ENCODE assay signal across 2 cellular contexts in the genomic region with DNA sequence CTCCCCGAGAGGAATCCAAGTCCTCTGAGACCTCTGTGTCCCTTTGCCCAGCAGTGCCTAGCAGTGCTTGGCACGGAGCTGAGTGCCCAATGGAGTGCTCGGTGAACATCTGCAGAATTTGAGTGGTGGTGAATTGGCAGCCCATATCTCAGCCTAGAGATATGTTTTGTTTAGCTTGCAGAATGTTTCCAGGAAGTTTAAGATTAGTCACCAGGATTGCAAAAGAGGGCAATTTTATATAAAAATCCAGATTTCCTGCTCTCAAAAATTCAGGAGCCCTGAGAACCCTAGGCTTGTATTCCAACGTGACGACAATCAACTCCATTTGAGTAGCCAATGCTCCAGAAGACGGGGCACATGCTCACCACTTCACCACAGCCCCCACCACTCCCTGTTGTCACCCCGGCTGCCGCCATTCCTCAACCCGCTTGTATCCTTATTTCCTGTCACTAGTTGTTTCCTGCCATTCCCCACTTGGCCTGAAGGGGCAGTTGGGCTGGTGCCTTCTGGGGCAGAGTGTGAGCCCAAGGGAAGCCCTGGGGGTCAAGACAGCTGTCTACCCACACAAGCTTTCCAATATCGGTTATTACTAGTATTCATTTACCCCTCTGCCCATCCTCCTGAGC.
TF ChIP-seq lines count a peak whose summit lies in the region.

No MANE protein-coding gene starts in this region.

TF ChIP-seq in HCT116, 20 proteins besides CTCF, POLR2A, EP300 and RAD21:
- TF ChIP-seq EZH2phosphoT487 (IDR thresholded peaks at IDR 0.05; ENCODE audit: borderline replicate concordance): no peak
- TF ChIP-seq, protein P1, sequence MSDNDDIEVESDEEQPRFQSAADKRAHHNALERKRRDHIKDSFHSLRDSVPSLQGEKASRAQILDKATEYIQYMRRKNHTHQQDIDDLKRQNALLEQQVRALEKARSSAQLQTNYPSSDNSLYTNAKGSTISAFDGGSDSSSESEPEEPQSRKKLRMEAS (IDR thresholded peaks at IDR 0.05): no peak
- TF ChIP-seq, protein P2, sequence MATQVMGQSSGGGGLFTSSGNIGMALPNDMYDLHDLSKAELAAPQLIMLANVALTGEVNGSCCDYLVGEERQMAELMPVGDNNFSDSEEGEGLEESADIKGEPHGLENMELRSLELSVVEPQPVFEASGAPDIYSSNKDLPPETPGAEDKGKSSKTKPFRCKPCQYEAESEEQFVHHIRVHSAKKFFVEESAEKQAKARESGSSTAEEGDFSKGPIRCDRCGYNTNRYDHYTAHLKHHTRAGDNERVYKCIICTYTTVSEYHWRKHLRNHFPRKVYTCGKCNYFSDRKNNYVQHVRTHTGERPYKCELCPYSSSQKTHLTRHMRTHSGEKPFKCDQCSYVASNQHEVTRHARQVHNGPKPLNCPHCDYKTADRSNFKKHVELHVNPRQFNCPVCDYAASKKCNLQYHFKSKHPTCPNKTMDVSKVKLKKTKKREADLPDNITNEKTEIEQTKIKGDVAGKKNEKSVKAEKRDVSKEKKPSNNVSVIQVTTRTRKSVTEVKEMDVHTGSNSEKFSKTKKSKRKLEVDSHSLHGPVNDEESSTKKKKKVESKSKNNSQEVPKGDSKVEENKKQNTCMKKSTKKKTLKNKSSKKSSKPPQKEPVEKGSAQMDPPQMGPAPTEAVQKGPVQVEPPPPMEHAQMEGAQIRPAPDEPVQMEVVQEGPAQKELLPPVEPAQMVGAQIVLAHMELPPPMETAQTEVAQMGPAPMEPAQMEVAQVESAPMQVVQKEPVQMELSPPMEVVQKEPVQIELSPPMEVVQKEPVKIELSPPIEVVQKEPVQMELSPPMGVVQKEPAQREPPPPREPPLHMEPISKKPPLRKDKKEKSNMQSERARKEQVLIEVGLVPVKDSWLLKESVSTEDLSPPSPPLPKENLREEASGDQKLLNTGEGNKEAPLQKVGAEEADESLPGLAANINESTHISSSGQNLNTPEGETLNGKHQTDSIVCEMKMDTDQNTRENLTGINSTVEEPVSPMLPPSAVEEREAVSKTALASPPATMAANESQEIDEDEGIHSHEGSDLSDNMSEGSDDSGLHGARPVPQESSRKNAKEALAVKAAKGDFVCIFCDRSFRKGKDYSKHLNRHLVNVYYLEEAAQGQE (IDR thresholded peaks at IDR 0.05; ENCODE audit: low read depth): no peak
- TF ChIP-seq JUND (IDR thresholded peaks at IDR 0.05): no peak
- TF ChIP-seq, protein P3, sequence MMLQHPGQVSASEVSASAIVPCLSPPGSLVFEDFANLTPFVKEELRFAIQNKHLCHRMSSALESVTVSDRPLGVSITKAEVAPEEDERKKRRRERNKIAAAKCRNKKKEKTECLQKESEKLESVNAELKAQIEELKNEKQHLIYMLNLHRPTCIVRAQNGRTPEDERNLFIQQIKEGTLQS (IDR thresholded peaks at IDR 0.05): no peak
- TF ChIP-seq CBX3 (IDR thresholded peaks at IDR 0.05; ENCODE audit: low read depth): no peak
- TF ChIP-seq, protein P4, sequence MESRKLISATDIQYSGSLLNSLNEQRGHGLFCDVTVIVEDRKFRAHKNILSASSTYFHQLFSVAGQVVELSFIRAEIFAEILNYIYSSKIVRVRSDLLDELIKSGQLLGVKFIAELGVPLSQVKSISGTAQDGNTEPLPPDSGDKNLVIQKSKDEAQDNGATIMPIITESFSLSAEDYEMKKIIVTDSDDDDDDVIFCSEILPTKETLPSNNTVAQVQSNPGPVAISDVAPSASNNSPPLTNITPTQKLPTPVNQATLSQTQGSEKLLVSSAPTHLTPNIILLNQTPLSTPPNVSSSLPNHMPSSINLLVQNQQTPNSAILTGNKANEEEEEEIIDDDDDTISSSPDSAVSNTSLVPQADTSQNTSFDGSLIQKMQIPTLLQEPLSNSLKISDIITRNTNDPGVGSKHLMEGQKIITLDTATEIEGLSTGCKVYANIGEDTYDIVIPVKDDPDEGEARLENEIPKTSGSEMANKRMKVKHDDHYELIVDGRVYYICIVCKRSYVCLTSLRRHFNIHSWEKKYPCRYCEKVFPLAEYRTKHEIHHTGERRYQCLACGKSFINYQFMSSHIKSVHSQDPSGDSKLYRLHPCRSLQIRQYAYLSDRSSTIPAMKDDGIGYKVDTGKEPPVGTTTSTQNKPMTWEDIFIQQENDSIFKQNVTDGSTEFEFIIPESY (IDR thresholded peaks at IDR 0.05; ENCODE audit: extremely low read depth, insufficient replicate concordance, low read length): no peak
- no peak for TF ChIP-seq SP1 (IDR thresholded peaks at IDR 0.05; ENCODE audit: low read depth)
- TF ChIP-seq SIN3A (IDR thresholded peaks at IDR 0.05; ENCODE audit: low read depth): no peak
TF ChIP-seq in HCT116: peak in this region for 0.

TF ChIP-seq in HepG2, 621 proteins besides CTCF, POLR2A, EP300 and RAD21:
- TF ChIP-seq MYC (CRISPR knock-in tag; IDR thresholded peaks at IDR 0.05; ENCODE audit: borderline replicate concordance) (no peak), PCBP1 (IDR thresholded peaks at IDR 0.05; ENCODE audit: borderline replicate concordance, low read depth, low read length) (no peak), RFXANK (CRISPR knock-in tag; IDR thresholded peaks at IDR 0.05) (no peak), SCMH1 (CRISPR knock-in tag; IDR thresholded peaks at IDR 0.05; ENCODE audit: borderline replicate concordance) (no peak), MAFK (conservative IDR thresholded peaks at IDR 0.05 in 1 of 2, IDR thresholded peaks at IDR 0.05 in 1 of 2; ENCODE audit: low read length in 2 of 2) (no peak), MEIS2 (CRISPR knock-in tag; IDR thresholded peaks at IDR 0.05) (no peak)
- TF ChIP-seq, protein P5, sequence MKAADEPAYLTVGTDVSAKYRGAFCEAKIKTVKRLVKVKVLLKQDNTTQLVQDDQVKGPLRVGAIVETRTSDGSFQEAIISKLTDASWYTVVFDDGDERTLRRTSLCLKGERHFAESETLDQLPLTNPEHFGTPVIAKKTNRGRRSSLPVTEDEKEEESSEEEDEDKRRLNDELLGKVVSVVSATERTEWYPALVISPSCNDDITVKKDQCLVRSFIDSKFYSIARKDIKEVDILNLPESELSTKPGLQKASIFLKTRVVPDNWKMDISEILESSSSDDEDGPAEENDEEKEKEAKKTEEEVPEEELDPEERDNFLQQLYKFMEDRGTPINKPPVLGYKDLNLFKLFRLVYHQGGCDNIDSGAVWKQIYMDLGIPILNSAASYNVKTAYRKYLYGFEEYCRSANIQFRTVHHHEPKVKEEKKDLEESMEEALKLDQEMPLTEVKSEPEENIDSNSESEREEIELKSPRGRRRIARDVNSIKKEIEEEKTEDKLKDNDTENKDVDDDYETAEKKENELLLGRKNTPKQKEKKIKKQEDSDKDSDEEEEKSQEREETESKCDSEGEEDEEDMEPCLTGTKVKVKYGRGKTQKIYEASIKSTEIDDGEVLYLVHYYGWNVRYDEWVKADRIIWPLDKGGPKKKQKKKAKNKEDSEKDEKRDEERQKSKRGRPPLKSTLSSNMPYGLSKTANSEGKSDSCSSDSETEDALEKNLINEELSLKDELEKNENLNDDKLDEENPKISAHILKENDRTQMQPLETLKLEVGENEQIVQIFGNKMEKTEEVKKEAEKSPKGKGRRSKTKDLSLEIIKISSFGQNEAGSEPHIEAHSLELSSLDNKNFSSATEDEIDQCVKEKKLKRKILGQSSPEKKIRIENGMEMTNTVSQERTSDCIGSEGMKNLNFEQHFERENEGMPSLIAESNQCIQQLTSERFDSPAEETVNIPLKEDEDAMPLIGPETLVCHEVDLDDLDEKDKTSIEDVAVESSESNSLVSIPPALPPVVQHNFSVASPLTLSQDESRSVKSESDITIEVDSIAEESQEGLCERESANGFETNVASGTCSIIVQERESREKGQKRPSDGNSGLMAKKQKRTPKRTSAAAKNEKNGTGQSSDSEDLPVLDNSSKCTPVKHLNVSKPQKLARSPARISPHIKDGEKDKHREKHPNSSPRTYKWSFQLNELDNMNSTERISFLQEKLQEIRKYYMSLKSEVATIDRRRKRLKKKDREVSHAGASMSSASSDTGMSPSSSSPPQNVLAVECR (CRISPR knock-in tag; IDR thresholded peaks at IDR 0.05; ENCODE audit: borderline replicate concordance): no peak
- TF ChIP-seq, protein P6, sequence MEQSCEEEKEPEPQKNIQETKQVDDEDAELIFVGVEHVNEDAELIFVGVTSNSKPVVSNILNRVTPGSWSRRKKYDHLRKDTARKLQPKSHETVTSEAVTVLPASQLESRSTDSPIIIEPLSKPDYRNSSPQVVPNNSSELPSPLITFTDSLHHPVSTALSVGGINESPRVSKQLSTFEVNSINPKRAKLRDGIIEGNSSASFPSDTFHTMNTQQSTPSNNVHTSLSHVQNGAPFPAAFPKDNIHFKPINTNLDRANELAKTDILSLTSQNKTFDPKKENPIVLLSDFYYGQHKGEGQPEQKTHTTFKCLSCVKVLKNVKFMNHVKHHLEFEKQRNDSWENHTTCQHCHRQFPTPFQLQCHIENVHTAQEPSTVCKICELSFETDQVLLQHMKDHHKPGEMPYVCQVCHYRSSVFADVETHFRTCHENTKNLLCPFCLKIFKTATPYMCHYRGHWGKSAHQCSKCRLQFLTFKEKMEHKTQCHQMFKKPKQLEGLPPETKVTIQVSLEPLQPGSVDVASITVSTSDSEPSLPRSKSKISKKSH (CRISPR knock-in tag; IDR thresholded peaks at IDR 0.05; ENCODE audit: borderline replicate concordance): no peak
